ENCODE assay signal across 19 cellular contexts in the genomic region with DNA sequence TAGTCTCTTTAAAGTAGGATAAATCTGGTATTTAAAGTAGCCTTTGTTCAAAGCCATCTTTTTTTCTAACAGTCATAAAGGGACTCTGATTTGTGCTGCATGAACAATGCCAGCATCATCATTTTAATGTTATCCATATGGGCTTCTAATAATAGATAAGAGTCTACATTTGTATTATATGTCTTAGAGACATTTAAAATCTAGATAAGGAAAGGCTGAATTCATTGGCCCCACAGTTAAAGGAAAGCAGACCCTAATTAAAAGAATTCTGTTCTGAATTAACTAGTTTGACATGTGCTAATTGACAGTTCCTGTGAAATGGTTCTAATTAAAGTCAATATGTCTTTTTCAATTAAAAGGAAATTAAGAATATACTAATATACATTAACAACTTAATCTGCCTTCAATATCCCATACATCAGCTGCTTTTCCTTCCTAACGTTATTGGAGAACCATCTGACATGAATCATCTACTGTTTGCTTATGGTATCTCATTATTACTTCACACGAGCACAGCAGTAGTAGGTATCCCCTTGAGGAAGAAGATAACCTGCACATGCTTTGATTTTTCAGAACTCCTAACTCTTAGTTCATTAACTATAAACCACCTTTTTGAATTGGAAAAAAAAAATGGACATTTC.
"Had no signal": no experiment of that assay in that cellular context is flagged by ENCODE, and none has a peak within 500 bp of the region (broad histone marks: within the 10 kb centered on the region; RNA-seq: fewer than 3 reads in every experiment).

No MANE protein-coding gene starts in this region.

- H3K27ac ChIP-seq: left ventricle myocardium inferior, pancreas, testis, upper lobe of right lung had no signal

- ATAC-seq: activated CD8-positive, alpha-beta T cell treated with anti-CD3 and anti-CD28 coated beads, Interleukin-2, amount 10 ng/mL, durations not matched to agents 7 days and 5 days; mucosa of descending colon; naive thymus-derived CD4-positive, alpha-beta T cell; pancreas; stimulated activated naive CD8-positive, alpha-beta T cell treated with anti-CD3 and anti-CD28 coated beads, Interleukin-15, amount 100 ng/mL, for 72 hours; T-helper 17 cell; upper lobe of right lung; WTC11 had no signal

- H3K36me3 Mint-ChIP-seq: activated naive CD8-positive, alpha-beta T cell had no signal

- H3K4me1 ChIP-seq: left ventricle myocardium inferior, pancreas, testis, upper lobe of right lung had no signal

- H3K27ac Mint-ChIP-seq: activated CD8-positive, alpha-beta T cell treated with anti-CD3 and anti-CD28 coated beads, Interleukin-2, amount 10 ng/mL, durations not matched to agents 7 days and 5 days; activated naive CD8-positive, alpha-beta T cell; naive thymus-derived CD4-positive, alpha-beta T cell; stimulated activated naive CD8-positive, alpha-beta T cell treated with anti-CD3 and anti-CD28 coated beads, Interleukin-15, amount 100 ng/mL, for 72 hours; T-helper 17 cell; WTC11 had no signal

- H3K4me3 Mint-ChIP-seq: activated CD8-positive, alpha-beta T cell treated with anti-CD3 and anti-CD28 coated beads, Interleukin-2, amount 10 ng/mL, durations not matched to agents 7 days and 5 days; activated naive CD8-positive, alpha-beta T cell; naive thymus-derived CD4-positive, alpha-beta T cell; stimulated activated naive CD8-positive, alpha-beta T cell treated with anti-CD3 and anti-CD28 coated beads, Interleukin-15, amount 100 ng/mL, for 72 hours; T-helper 17 cell; WTC11 had no signal

- H3K36me3 ChIP-seq: left ventricle myocardium inferior, pancreas, upper lobe of right lung had no signal

- H3K9me3 ChIP-seq: pancreas, testis, upper lobe of right lung had no signal

- H3K4me3 ChIP-seq: left ventricle myocardium inferior, mucosa of descending colon, pancreas, testis, upper lobe of right lung had no signal

- H3K4me1 Mint-ChIP-seq: naive thymus-derived CD4-positive, alpha-beta T cell; stimulated activated naive CD8-positive, alpha-beta T cell treated with anti-CD3 and anti-CD28 coated beads, Interleukin-15, amount 100 ng/mL, for 72 hours; T-helper 17 cell; WTC11 had no signal

- FAIRE-seq: pancreas had no signal

- H3K27me3 Mint-ChIP-seq: stimulated activated naive CD8-positive, alpha-beta T cell treated with anti-CD3 and anti-CD28 coated beads, Interleukin-15, amount 100 ng/mL, for 72 hours; T-helper 17 cell had no signal

- H3K27me3 ChIP-seq: pancreas, testis, upper lobe of right lung had no signal

- DNase-seq: activated CD4-positive, alpha-beta T cell treated with anti-CD3 and anti-CD28 coated beads for 48 hours; activated CD8-positive, alpha-beta memory T cell treated with anti-CD3 and anti-CD28 coated beads, Interleukin-2, amount 50 U/mL, for 4 hours; activated CD8-positive, alpha-beta T cell treated with anti-CD3 and anti-CD28 coated beads, Interleukin-2, amount 10 ng/mL, durations not matched to agents 7 days and 5 days; activated gamma-delta T cell; activated T-cell treated with anti-CD3 and anti-CD28 coated beads, Interleukin-2, amount 50 U/mL, for 48 hours; amygdala; erythroblast; hippocampal formation; left ventricle myocardium inferior; mucosa of descending colon; naive thymus-derived CD4-positive, alpha-beta T cell; pancreas; stimulated activated CD4-positive, alpha-beta T cell treated with anti-CD3 and anti-CD28 coated beads, Interleukin-1b, Interleukin-23, amount 100 ng/mL, for 48 hours; stimulated activated naive CD8-positive, alpha-beta T cell treated with anti-CD3 and anti-CD28 coated beads, Interleukin-15, amount 100 ng/mL, for 72 hours; T-helper 17 cell; testis; upper lobe of right lung had no signal
